Comparison of ENCODE assay signal across 8 cellular contexts in the genomic region with DNA sequence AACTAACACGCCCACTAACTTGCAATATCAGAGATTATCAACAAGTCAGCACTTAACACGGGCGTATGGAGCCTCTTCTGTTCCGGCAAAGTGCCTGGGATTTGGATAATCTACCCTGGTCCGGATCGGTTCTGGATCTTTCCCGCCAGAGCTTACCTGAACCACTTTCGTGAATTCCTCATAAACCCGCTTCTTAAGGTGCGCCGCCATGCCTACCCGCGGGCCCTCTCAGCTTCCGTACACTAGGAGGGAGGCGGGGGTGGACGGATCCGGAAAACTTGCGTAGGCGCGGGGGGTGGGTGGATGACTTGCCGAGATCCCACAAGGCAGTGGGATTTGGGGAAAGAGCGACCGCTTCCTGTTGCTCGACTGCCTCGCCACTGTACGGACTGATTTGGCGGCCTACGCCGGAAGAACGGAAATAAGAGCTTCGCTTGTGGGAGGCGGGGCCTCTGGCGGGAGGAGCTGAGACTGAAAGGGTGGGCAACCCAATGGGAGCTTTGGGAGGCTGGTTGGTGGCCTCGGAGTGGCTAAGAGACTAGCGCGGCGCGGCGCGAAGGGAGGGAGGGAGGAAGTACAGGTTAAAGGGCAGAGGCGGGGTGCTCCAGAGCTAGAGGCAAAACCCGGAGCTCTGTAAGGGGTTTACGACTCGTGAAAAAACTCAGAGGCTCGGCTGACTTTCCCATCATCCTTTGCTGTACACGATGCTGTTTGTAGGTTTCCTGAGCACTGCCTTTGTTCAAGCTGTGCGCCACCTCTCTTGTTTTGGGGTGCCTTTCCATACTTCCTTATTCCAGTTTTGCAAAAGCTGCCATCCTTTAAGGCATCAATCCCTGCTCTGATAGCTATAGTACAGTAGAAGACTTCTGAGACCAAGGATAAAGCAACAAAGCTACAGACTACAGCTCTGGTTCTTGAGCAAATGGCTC. TPM values are rescaled to one million over a fixed set of nuclear protein-coding genes. Genes with fewer than 3 reads are reported as not detected.
DNase-seq lines count a peak whose midpoint lies in the region; ATAC-seq and TF ChIP-seq lines count a peak whose summit lies in the region.

A gene with protein sequence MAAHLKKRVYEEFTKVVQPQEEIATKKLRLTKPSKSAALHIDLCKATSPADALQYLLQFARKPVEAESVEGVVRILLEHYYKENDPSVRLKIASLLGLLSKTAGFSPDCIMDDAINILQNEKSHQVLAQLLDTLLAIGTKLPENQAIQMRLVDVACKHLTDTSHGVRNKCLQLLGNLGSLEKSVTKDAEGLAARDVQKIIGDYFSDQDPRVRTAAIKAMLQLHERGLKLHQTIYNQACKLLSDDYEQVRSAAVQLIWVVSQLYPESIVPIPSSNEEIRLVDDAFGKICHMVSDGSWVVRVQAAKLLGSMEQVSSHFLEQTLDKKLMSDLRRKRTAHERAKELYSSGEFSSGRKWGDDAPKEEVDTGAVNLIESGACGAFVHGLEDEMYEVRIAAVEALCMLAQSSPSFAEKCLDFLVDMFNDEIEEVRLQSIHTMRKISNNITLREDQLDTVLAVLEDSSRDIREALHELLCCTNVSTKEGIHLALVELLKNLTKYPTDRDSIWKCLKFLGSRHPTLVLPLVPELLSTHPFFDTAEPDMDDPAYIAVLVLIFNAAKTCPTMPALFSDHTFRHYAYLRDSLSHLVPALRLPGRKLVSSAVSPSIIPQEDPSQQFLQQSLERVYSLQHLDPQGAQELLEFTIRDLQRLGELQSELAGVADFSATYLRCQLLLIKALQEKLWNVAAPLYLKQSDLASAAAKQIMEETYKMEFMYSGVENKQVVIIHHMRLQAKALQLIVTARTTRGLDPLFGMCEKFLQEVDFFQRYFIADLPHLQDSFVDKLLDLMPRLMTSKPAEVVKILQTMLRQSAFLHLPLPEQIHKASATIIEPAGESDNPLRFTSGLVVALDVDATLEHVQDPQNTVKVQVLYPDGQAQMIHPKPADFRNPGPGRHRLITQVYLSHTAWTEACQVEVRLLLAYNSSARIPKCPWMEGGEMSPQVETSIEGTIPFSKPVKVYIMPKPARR (minus strand): TSS at position 235 of the 929 bp plus-strand sequence. CDS start 25 bp downstream, at position 210.

- TF ChIP-seq CTCF in PC-3 (conservative IDR thresholded peaks at IDR 0.05; ENCODE audit: low read depth, low read length), result no peak
- TF ChIP-seq CTCF in epithelial cell of esophagus (IDR thresholded peaks at IDR 0.05; ENCODE audit: insufficient read depth, low read depth, low read length, missing control alignments), result no peak

- ATAC-seq in GM21576 (IDR thresholded peaks at IDR 0.05; ENCODE audit: unreplicated experiment) (peak; percentile 98), PC-3 (peak; percentile 98)

- H3F3A ChIP-seq in PC-3 (ENCODE audit: low read length, unreplicated experiment), result no peaks in the 10 kb centered on the region

- H3K27me3 ChIP-seq in PC-3 (ENCODE audit: low read length), result no peaks in the 10 kb centered on the region
- no peaks in the 10 kb centered on the region for H3K27me3 ChIP-seq in mononuclear cell (ENCODE audit: insufficient read depth, low read length)

- peak within 1 kb of the TSS; percentile 81 for H3K9ac ChIP-seq in PC-3 (ENCODE audit: low read length)

- peak; percentile 100 for DNase-seq in DMS153 (lab: John Stamatoyannopoulos, UW)
- peak; percentile 100 for DNase-seq in PC-3
- DNase-seq in activated T-cell treated with anti-CD3 and anti-CD28 coated beads for 48 hours (ENCODE audit: low read depth), result peak; percentile 94
- DNase-seq in epithelial cell of esophagus (ENCODE audit: low read depth), result peak; percentile 100
- peak; percentile 92 to 96 for DNase-seq in stimulated activated CD8-positive, alpha-beta memory T cell treated with anti-CD3 and anti-CD28 coated beads, Interleukin-4, amount 100 ng/mL, for 1 hour (ENCODE audit: low read depth in 2 of 2, low spot score in 1 of 2)

- TF ChIP-seq RAD21 in Ishikawa (IDR thresholded peaks at IDR 0.05; ENCODE audit: low read depth), result peak; percentile 15; the same call in 1 of the 2 replicates

- no peaks in the 10 kb centered on the region for H3K9me3 ChIP-seq in PC-3 (ENCODE audit: low read length)
- H3K9me3 ChIP-seq in mononuclear cell (ENCODE audit: low read depth, low read length), result no peaks in the 10 kb centered on the region

- H3K9me2 ChIP-seq in PC-3 (replicated peaks; ENCODE audit: low read length), result no peaks in the 10 kb centered on the region

- peaks cover 29% of the 10 kb centered on the region for H3K79me2 ChIP-seq in PC-3 (ENCODE audit: low read length)

- POLR2A ChIA-PET in PC-3 (lab: Charles Lee; ENCODE audit: unreplicated experiment), result interaction anchor here (0.5 to 0.9 kb wide), 8 partner anchors 19 to 681 kb away, joined by 3 to 12 read pairs (median 3); no protein-coding TSS in a partner anchor

- H3K4me2 ChIP-seq in PC-3 (ENCODE audit: low read length), result peak within 1 kb of the TSS; percentile 93

- intact Hi-C loops in PC-3 (cut with micrococcal nuclease), result loop anchor here (1.0 to 10.0 kb wide), 3 partner anchors 80 to 357 kb away; a partner anchor contains a TSS

- peak within 1 kb of the TSS; percentile 54 for H3K27ac ChIP-seq in PC-3 (ENCODE audit: low read length)

- BruUV-seq in PC-3 (replicated peaks; lab: Mats Ljungman, UMichigan), result no TSS peak

- H3K36me3 ChIP-seq in PC-3 (ENCODE audit: low read depth, low read length), result no peaks in the 10 kb centered on the region

- CTCF ChIA-PET in PC-3 (lab: Charles Lee), result interaction anchor here (0.5 to 1.0 kb wide), 4 partner anchors 218 to 480 kb away, joined by 3 to 5 read pairs (median 3); no protein-coding TSS in a partner anchor

- H3K4me1 ChIP-seq in PC-3 (ENCODE audit: insufficient read depth, low read length) (peaks cover 15% of the 10 kb centered on the region), mononuclear cell (ENCODE audit: insufficient read depth, low read length) (peaks cover 28% of the 10 kb centered on the region)

- no peaks in the 10 kb centered on the region for H4K20me1 ChIP-seq in PC-3 (ENCODE audit: low read length)

- peak within 1 kb of the TSS; percentile 98 for H2AFZ ChIP-seq in PC-3 (ENCODE audit: low read length)

- H3K4me3 ChIP-seq in PC-3 (ENCODE audit: low read length) (peak within 1 kb of the TSS; percentile 80), epithelial cell of esophagus (ENCODE audit: low read length) (peak within 1 kb of the TSS; percentile 89), mononuclear cell (ENCODE audit: low read length) (peak within 1 kb of the TSS; percentile 55)

- no peak; the same call in 1 of the 2 replicates for TF ChIP-seq EP300 in Ishikawa (IDR thresholded peaks at IDR 0.05; ENCODE audit: borderline replicate concordance)

TF ChIP-seq in Ishikawa, 13 proteins besides CTCF, POLR2A, EP300 and RAD21:
- TF ChIP-seq ZBTB7A (IDR thresholded peaks at IDR 0.05; ENCODE audit: low read depth) (no peak), TCF12 (IDR thresholded peaks at IDR 0.05; ENCODE audit: low read depth) (peak; percentile 64), NFIC (IDR thresholded peaks at IDR 0.05) (peak; percentile 55), YY1 (IDR thresholded peaks at IDR 0.05; ENCODE audit: low read depth) (peak; percentile 95), CEBPB (IDR thresholded peaks at IDR 0.05) (peak; percentile 34; the same call in 1 of the 2 replicates), CREB1 (IDR thresholded peaks at IDR 0.05; ENCODE audit: low read depth) (peak; percentile 33; the same call in 1 of the 2 replicates), EGR1 (IDR thresholded peaks at IDR 0.05) (peak; percentile 98), FOXM1 (IDR thresholded peaks at IDR 0.05; ENCODE audit: borderline replicate concordance, low read depth) (0 out of 2 replicates have a peak, but pooled peaks have one; percentile 24), TAF1 (IDR thresholded peaks at IDR 0.05; ENCODE audit: low read depth) (peak; percentile 88), TEAD4 (IDR thresholded peaks at IDR 0.05) (peak; percentile 60)
- TF ChIP-seq, protein P1, sequence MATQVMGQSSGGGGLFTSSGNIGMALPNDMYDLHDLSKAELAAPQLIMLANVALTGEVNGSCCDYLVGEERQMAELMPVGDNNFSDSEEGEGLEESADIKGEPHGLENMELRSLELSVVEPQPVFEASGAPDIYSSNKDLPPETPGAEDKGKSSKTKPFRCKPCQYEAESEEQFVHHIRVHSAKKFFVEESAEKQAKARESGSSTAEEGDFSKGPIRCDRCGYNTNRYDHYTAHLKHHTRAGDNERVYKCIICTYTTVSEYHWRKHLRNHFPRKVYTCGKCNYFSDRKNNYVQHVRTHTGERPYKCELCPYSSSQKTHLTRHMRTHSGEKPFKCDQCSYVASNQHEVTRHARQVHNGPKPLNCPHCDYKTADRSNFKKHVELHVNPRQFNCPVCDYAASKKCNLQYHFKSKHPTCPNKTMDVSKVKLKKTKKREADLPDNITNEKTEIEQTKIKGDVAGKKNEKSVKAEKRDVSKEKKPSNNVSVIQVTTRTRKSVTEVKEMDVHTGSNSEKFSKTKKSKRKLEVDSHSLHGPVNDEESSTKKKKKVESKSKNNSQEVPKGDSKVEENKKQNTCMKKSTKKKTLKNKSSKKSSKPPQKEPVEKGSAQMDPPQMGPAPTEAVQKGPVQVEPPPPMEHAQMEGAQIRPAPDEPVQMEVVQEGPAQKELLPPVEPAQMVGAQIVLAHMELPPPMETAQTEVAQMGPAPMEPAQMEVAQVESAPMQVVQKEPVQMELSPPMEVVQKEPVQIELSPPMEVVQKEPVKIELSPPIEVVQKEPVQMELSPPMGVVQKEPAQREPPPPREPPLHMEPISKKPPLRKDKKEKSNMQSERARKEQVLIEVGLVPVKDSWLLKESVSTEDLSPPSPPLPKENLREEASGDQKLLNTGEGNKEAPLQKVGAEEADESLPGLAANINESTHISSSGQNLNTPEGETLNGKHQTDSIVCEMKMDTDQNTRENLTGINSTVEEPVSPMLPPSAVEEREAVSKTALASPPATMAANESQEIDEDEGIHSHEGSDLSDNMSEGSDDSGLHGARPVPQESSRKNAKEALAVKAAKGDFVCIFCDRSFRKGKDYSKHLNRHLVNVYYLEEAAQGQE (IDR thresholded peaks at IDR 0.05; ENCODE audit: low read depth), result no peak
- TF ChIP-seq, protein P2, sequence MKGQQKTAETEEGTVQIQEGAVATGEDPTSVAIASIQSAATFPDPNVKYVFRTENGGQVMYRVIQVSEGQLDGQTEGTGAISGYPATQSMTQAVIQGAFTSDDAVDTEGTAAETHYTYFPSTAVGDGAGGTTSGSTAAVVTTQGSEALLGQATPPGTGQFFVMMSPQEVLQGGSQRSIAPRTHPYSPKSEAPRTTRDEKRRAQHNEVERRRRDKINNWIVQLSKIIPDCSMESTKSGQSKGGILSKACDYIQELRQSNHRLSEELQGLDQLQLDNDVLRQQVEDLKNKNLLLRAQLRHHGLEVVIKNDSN (IDR thresholded peaks at IDR 0.05), result peak; percentile 45
- TF ChIP-seq, protein P3, sequence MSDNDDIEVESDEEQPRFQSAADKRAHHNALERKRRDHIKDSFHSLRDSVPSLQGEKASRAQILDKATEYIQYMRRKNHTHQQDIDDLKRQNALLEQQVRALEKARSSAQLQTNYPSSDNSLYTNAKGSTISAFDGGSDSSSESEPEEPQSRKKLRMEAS (IDR thresholded peaks at IDR 0.05), result peak; percentile 77

RNA-seq across cellular contexts. Expression of the gene that starts here (rescaled TPM):
- total RNA-seq in PC-3 (2014; rRNA removed) (42.2 and 50.8 TPM in 2 replicates), mononuclear cell (63.8 TPM)

Comparison
In these comparisons a context has a peak if more than half of its experiments do, and no peak if none do; other contexts are left out.
1. Peak in every context shown above with its lines: DNase-seq, ATAC-seq, H3K4me3 ChIP-seq and H3K27ac ChIP-seq.